ENCODE assay signal across 20 cellular contexts in the genomic region with DNA sequence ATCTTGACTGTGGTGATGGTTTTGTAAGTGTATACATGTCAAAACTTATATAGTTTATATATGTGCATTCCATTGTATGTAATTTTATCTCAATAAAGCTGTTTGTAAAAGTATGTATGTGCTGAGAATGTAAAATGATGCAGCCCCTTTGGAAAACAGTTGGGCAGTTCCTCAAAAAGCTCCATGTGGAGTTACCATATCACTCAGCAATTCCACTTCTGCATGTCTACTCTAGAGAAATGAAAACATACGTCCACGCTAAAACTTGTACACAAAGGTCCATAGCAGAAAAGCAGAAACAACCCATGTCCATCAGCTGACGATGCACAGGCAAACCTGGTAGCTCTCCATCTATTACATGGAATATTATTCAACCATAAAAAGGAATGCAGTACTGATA.
"Had no signal": no experiment of that assay in that cellular context is flagged by ENCODE, and none has a peak within 500 bp of the region (broad histone marks: within the 10 kb centered on the region; RNA-seq: fewer than 3 reads in every experiment).

No MANE protein-coding gene starts in this region.

- DNase-seq: colonic mucosa; effector CD4-positive, alpha-beta T cell; foreskin melanocyte; kidney; left cardiac atrium; left ventricle myocardium superior; mesendoderm; naive B cell; small intestine; stimulated activated CD4-positive, alpha-beta T cell treated with anti-CD3 and anti-CD28 coated beads, Interleukin-12 subunit alpha, Interleukin-12 subunit beta, amount 100 ng/mL, for 4 hours; stimulated activated naive CD4-positive, alpha-beta T cell; stomach; substantia nigra; transverse colon had no signal

- ATAC-seq: left cardiac atrium, left ventricle myocardium superior had no signal

- H3K36me3 ChIP-seq: colonic mucosa, right atrium auricular region, stomach, thoracic aorta, transverse colon had no signal

- H3K4me3 ChIP-seq: colonic mucosa, hepatocyte, lung, right atrium auricular region, stomach, thoracic aorta, transverse colon had no signal

- H3K4me2 ChIP-seq: hepatocyte had no signal

- H3K9me3 Mint-ChIP-seq: naive B cell, nephron had no signal

- H3K27ac Mint-ChIP-seq: naive B cell, nephron had no signal

- H3K4me3 Mint-ChIP-seq: naive B cell, nephron had no signal

- H3K27ac ChIP-seq: colonic mucosa, hepatocyte, parathyroid adenoma, right atrium auricular region, stomach, thoracic aorta, transverse colon had no signal

- H2AFZ ChIP-seq: hepatocyte, parathyroid adenoma had no signal

- H3K27me3 ChIP-seq: colonic mucosa, right atrium auricular region, stomach had no signal

- H3K36me3 Mint-ChIP-seq: naive B cell had no signal

- H3K9ac ChIP-seq: parathyroid adenoma had no signal

- H3K4me1 ChIP-seq: colonic mucosa, parathyroid adenoma, right atrium auricular region, stomach had no signal

- H3K4me1 Mint-ChIP-seq: naive B cell had no signal

- H3K9me3 ChIP-seq: colonic mucosa, right atrium auricular region, stomach, thoracic aorta, transverse colon had no signal
